8 cellular contexts compared by ENCODE assay signal in the genomic region with DNA sequence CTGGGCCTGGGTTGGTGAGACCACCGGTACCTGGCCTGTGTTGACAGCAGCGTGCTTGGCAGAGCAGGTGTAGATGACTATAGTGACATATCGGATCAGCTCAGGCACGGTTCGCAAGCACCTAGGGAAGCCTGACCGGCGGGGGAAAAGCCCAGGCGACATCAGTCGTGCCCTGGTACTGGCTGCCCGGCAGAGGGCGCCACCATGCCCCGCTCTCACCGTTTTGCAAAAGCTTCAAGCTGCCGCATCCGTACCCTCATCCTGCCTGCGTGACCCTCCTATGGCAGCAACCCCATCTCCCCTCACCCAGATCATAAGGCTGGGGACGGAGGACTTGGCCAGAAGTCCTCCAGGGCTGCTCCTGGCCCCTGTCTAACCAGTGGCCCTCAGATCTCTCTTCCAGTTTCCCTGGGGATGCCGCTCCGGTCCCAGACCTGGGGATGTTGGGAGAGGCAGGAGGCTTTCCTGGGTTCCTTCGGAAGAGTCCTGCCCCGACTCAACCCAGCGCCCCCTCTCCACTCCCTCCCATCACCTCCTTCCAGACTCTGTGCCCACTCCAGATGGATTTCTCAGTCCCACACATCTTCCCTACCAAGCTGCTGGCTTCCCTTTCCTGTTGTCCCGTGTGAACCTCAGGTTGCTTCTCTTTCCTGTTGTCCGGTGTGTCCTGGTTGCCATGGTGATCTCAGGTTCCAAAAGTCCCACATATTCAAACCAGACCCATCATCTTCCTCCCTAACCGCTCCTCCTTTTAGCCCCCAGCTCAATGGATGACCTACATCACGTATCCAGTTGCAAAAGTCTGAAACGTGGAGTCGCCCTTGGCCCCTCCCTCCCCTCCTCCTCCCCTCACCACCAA. TPM values are rescaled to one million over a fixed set of nuclear protein-coding genes. Genes with fewer than 3 reads are reported as not detected.
A peak's percentile ranks its signal among the peaks of the same experiment; 100 is the strongest.
DNase-seq lines count a peak whose midpoint lies in the region; ATAC-seq and TF ChIP-seq lines count a peak whose summit lies in the region.

No MANE protein-coding gene starts in this region.

- peak; percentile 75 to 77 for ATAC-seq in upper lobe of left lung (ENCODE audit: low FRiP score in 2 of 2)
- no peak for ATAC-seq in GM18858 (IDR thresholded peaks at IDR 0.05; ENCODE audit: unreplicated experiment)

- DNase-seq in DMS53 treated with DMSO at 0.1 percent for 48 hours (lab: John Stamatoyannopoulos, UW; ENCODE audit: unreplicated experiment) (peak; percentile 73), HT1080 (ENCODE audit: low read depth) (peak; percentile 48), RPMI7951 (ENCODE audit: low read depth) (peak; percentile 36), globus pallidus (ENCODE audit: low spot score) (peak; percentile 35), upper lobe of left lung (peak; percentile 75 to 93)
- DNase-seq in activated effector memory CD4-positive, alpha-beta T cell treated with anti-CD3 and anti-CD28 coated beads, Interleukin-2, amount 50 U/mL, for 16 hours = peak; percentile 95

- H3K9me3 ChIP-seq in parathyroid adenoma (ENCODE audit: control insufficient read depth, low read length) (no peaks in the 10 kb centered on the region), upper lobe of left lung (no peaks in the 10 kb centered on the region)

- H3K4me1 ChIP-seq in parathyroid adenoma (peaks cover 4% of the 10 kb centered on the region), upper lobe of left lung (peaks cover 28 to 32% (median 31%) of the 10 kb centered on the region in 4 donors)

- H3K27me3 ChIP-seq in parathyroid adenoma (ENCODE audit: control insufficient read depth, insufficient read depth, low read length) = peaks cover 7% of the 10 kb centered on the region
- H3K27me3 ChIP-seq in upper lobe of left lung = peaks cover 0 to 44% (median 29%) of the 10 kb centered on the region in 4 donors

- TF ChIP-seq CTCF in parathyroid adenoma (IDR thresholded peaks at IDR 0.05) = peak; percentile 88
- peak; percentile 75 to 91 (median 82) for TF ChIP-seq CTCF in upper lobe of left lung (IDR thresholded peaks at IDR 0.05)

- peak overlapping the region; percentile 41 for H2AFZ ChIP-seq in parathyroid adenoma

- WGBS in upper lobe of left lung, 2 donors = 10 to 15% methylated on average over 13 to 27 of the region's 28 CpGs

- H3K27ac ChIP-seq in parathyroid adenoma (no peak overlapping the region), upper lobe of left lung (no peak overlapping the region)

- no peak for TF ChIP-seq POLR2A in upper lobe of left lung (IDR thresholded peaks at IDR 0.05)

- no peaks in the 10 kb centered on the region for H3K36me3 ChIP-seq in parathyroid adenoma (ENCODE audit: control insufficient read depth, insufficient read depth, low read length)
- no peaks in the 10 kb centered on the region for H3K36me3 ChIP-seq in upper lobe of left lung

- H3K4me2 ChIP-seq in parathyroid adenoma (ENCODE audit: low read length) = peak overlapping the region; percentile 37

- H3K4me3 ChIP-seq in parathyroid adenoma (ENCODE audit: low read depth, low read length) = no peak overlapping the region
- H3K4me3 ChIP-seq in upper lobe of left lung = no peak overlapping the region

- H3K79me2 ChIP-seq in parathyroid adenoma = no peaks in the 10 kb centered on the region

- H3K9ac ChIP-seq in parathyroid adenoma = no peak overlapping the region

- TF ChIP-seq EP300 in upper lobe of left lung (IDR thresholded peaks at IDR 0.05) = no peak

RNA-seq across cellular contexts. Expression of gene ALOX12B, which starts 13.7 kb away (rescaled TPM):
- 0.51 TPM in 1 of 2 replicates, not detected in the other for total RNA-seq in HT1080 (2014; rRNA removed; shearing (Covaris generic))
- polyA plus RNA-seq in HT1080 (2015; cell fraction: cytosol; rRNA removed) = 0.12 TPM in 1 of 2 replicates, not detected in the other
- polyA plus RNA-seq in HT1080 (2015; cell fraction: nucleus; rRNA removed) = not detected in 2 replicates
- not detected in 2 replicates for total RNA-seq in RPMI7951 (2014; rRNA removed; shearing (Covaris generic))
- total RNA-seq in upper lobe of left lung = not detected

RNA-seq across cellular contexts. Expression of gene ALOX15B, which starts 35.0 kb away (rescaled TPM):
- not detected in 2 replicates for total RNA-seq in HT1080 (2014; rRNA removed; shearing (Covaris generic))
- polyA plus RNA-seq in HT1080 (2015; cell fraction: cytosol; rRNA removed) = 0.03 and 0.06 TPM in 2 replicates
- 0.08 and 0.16 TPM in 2 replicates for polyA plus RNA-seq in HT1080 (2015; cell fraction: nucleus; rRNA removed)
- not detected in 2 replicates for total RNA-seq in RPMI7951 (2014; rRNA removed; shearing (Covaris generic))
- total RNA-seq in upper lobe of left lung = 100 to 1,000 TPM in 3 of 6 donors, 10 to 100 TPM in 3; 46.2 to 177 (median 105) TPM

RNA-seq across cellular contexts. Expression of gene ALOXE3, which starts 44.5 kb away (rescaled TPM):
- total RNA-seq in HT1080 (2014; rRNA removed; shearing (Covaris generic)) = 0.60 and 1.0 TPM in 2 replicates
- polyA plus RNA-seq in HT1080 (2015; cell fraction: cytosol; rRNA removed) = 1.4 and 2.7 TPM in 2 replicates
- 1.9 and 2.1 TPM in 2 replicates for polyA plus RNA-seq in HT1080 (2015; cell fraction: nucleus; rRNA removed)
- total RNA-seq in RPMI7951 (2014; rRNA removed; shearing (Covaris generic)) = 0.12 TPM in 1 of 2 replicates, not detected in the other
- not detected for total RNA-seq in upper lobe of left lung

RNA-seq across cellular contexts. Expression of gene HES7, which starts 50.0 kb away (rescaled TPM):
- total RNA-seq in HT1080 (2014; rRNA removed; shearing (Covaris generic)) = 0.43 and 1.8 TPM in 2 replicates
- 0.37 and 0.79 TPM in 2 replicates for polyA plus RNA-seq in HT1080 (2015; cell fraction: cytosol; rRNA removed)
- polyA plus RNA-seq in HT1080 (2015; cell fraction: nucleus; rRNA removed) = 1.9 and 3.0 TPM in 2 replicates
- 0.48 TPM in 1 of 2 replicates, not detected in the other for total RNA-seq in RPMI7951 (2014; rRNA removed; shearing (Covaris generic))
- 1 to 10 TPM in 1 of 6 donors, not detected in 5; 4.9 TPM for total RNA-seq in upper lobe of left lung

Comparison
In these comparisons a context has a peak if more than half of its experiments do, and no peak if none do; other contexts are left out.
1. DNase-seq: peak in every context shown above with its lines; median percentile 95 in activated effector memory CD4-positive, alpha-beta T cell treated with anti-CD3 and anti-CD28 coated beads, Interleukin-2, amount 50 U/mL, for 16 hours; 84 in upper lobe of left lung; 73 in DMS53 treated with DMSO at 0.1 percent for 48 hours; 48 in HT1080; 36 in RPMI7951; 35 in globus pallidus.
2. RNA of gene ALOX15B, which starts 35.0 kb away (total RNA-seq): 46.2 to 177 TPM in upper lobe of left lung; not detected in HT1080 and not detected in RPMI7951; every median in the first group is over 10 times any median in the second.